ENCODE assay signal across 8 cellular contexts in the genomic region with DNA sequence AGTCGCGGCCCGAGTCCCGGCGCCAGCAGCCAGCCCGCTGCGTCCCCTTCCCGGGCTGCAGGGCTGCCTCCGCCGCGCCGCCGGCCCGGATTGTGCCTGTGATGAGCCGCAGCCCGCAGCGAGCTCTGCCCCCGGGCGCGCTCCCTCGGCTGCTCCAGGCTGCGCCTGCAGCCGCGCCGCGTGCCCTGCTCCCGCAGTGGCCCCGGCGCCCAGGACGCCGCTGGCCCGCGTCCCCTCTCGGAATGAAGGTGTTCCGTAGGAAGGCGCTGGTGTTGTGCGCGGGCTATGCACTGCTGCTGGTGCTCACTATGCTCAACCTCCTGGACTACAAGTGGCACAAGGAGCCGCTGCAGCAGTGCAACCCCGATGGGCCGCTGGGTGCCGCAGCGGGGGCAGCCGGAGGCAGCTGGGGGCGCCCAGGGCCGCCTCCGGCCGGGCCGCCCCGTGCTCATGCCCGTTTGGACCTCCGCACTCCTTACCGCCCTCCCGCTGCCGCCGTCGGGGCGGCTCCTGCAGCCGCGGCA. TPM values are rescaled to one million over a fixed set of nuclear protein-coding genes. Genes with fewer than 3 reads are reported as not detected.
DNase-seq lines count a peak whose midpoint lies in the region; ATAC-seq and TF ChIP-seq lines count a peak whose summit lies in the region.

No MANE protein-coding gene starts in this region.

- intact Hi-C loops in left lung (cut with DNase I): no loop called here

- no peak for TF ChIP-seq RAD21 in SK-N-SH (IDR thresholded peaks at IDR 0.05; ENCODE audit: low read length)

- H3K4me3 ChIP-seq in SK-N-SH (ENCODE audit: low read depth in 2 of 2, low read length in 1 of 2): peak overlapping the region; percentile 61 to 99; a peak in 3 of 4 replicates
- peak overlapping the region; percentile 80 to 83 for H3K4me3 ChIP-seq in left lung

- peaks cover 0 to 3% of the 10 kb centered on the region in 2 experiments; a peak in 1 of 4 replicates for H3K4me1 ChIP-seq in SK-N-SH (ENCODE audit: control insufficient read depth in 1 of 2, insufficient read depth in 2 of 2, low read depth in 1 of 2, low read length in 1 of 2)
- peaks cover 0 to 51% of the 10 kb centered on the region in 2 donors for H3K4me1 ChIP-seq in left lung

- TF ChIP-seq CTCF in SK-N-SH (IDR thresholded peaks at IDR 0.05): no peak
- TF ChIP-seq CTCF in brain (conservative IDR thresholded peaks at IDR 0.05): no peak
- no peak for TF ChIP-seq CTCF in left lung (IDR thresholded peaks at IDR 0.05)

- H3K9me3 Mint-ChIP-seq in brain: no peaks in the 10 kb centered on the region

- POLR2A ChIA-PET in SK-N-SH (lab: Yijun Ruan, JAX): no interaction called here

- H3K36me3 Mint-ChIP-seq in brain: no peaks in the 10 kb centered on the region

- DNase-seq in NCI-H524 (lab: John Stamatoyannopoulos, UW) (peak; percentile 47 to 68), NCI-H524 treated with DMSO at 0.1 percent for 48 hours (lab: John Stamatoyannopoulos, UW) (no peak), SK-N-SH (peak; percentile 50), left lung (peak; percentile 41 to 83), SKM-1 treated with dmso at 0.1 percent for 144 hours (lab: John Stamatoyannopoulos, UW; ENCODE audit: unreplicated experiment) (no peak)
- peak; percentile 20 for DNase-seq in stimulated activated CD8-positive, alpha-beta memory T cell treated with anti-CD3 and anti-CD28 coated beads, Interleukin-15, amount 100 ng/mL, for 48 hours (ENCODE audit: low read depth in 2 of 2)

- H3K27me3 ChIP-seq in SK-N-SH (ENCODE audit: insufficient read depth) (peaks cover 21% of the 10 kb centered on the region; the same call in 1 of the 2 replicates), left lung (peaks cover 0 to 55% of the 10 kb centered on the region in 2 donors)

- H3K9me3 ChIP-seq in SK-N-SH: no peaks in the 10 kb centered on the region
- H3K9me3 ChIP-seq in left lung: no peaks in the 10 kb centered on the region

- H4K20me1 ChIP-seq in SK-N-SH (ENCODE audit: insufficient read depth): no peaks in the 10 kb centered on the region

- peak overlapping the region; percentile 99 for H3K4me2 ChIP-seq in SK-N-SH

- H3K4me1 Mint-ChIP-seq in brain: peaks cover 37% of the 10 kb centered on the region

- CTCF ChIA-PET in SK-N-SH (lab: Yijun Ruan, JAX): interaction anchor here (0.8 to 1.2 kb wide), 2 partner anchors 12 to 18 kb away, joined by 3 read pairs; no protein-coding TSS in a partner anchor

- H3K4me3 Mint-ChIP-seq in brain: peak overlapping the region in 4 of 5 experiments; percentile 39 to 63 (median 61)

- H3K27ac Mint-ChIP-seq in brain: no peak overlapping the region

- WGBS in SK-N-SH (ENCODE audit: low lambda C conversion rate): 0% methylated on average over 17 of the region's 60 CpGs

- peaks cover 59% of the 10 kb centered on the region for H3K27me3 Mint-ChIP-seq in brain

- peaks cover 3% of the 10 kb centered on the region for H3F3A ChIP-seq in SK-N-SH (replicated peaks; ENCODE audit: insufficient read depth)

- ATAC-seq in HG02840 (IDR thresholded peaks at IDR 0.05; ENCODE audit: low FRiP score, unreplicated experiment): peak; percentile 27
- ATAC-seq in left lung: peak; percentile 9

- no peaks in the 10 kb centered on the region for H3K36me3 ChIP-seq in SK-N-SH (replicated peaks in 1 of 2; ENCODE audit: control insufficient read depth in 1 of 2, insufficient read depth in 2 of 2, low read length in 1 of 2)
- H3K36me3 ChIP-seq in left lung: peaks cover 0 to 6% of the 10 kb centered on the region in 2 donors

- H3K27ac ChIP-seq in SK-N-SH (ENCODE audit: low read depth in 2 of 2, low read length in 1 of 2): no peak overlapping the region
- H3K27ac ChIP-seq in left lung: peak overlapping the region in 1 of 2 donors; percentile 76

- no peaks in the 10 kb centered on the region for H3K79me2 ChIP-seq in SK-N-SH (ENCODE audit: insufficient read depth)

- no peak for TF ChIP-seq EP300 in SK-N-SH (IDR thresholded peaks at IDR 0.05; ENCODE audit: borderline replicate concordance in 1 of 2, low read depth in 1 of 2, low read length in 1 of 2)

- no peak overlapping the region for H3K9ac ChIP-seq in SK-N-SH

- peak overlapping the region; percentile 97 for H2AFZ ChIP-seq in SK-N-SH (ENCODE audit: low read depth)

- H3K9me2 ChIP-seq in SK-N-SH: no peaks in the 10 kb centered on the region

TF ChIP-seq in SK-N-SH, 30 proteins besides CTCF, POLR2A, EP300 and RAD21:
- TF ChIP-seq NRF1 (IDR thresholded peaks at IDR 0.05; ENCODE audit: low read depth, low read length): no peak
- no peak for TF ChIP-seq POLR2AphosphoS5 (IDR thresholded peaks at IDR 0.05; ENCODE audit: low read depth, low read length)
- TF ChIP-seq, protein P1, sequence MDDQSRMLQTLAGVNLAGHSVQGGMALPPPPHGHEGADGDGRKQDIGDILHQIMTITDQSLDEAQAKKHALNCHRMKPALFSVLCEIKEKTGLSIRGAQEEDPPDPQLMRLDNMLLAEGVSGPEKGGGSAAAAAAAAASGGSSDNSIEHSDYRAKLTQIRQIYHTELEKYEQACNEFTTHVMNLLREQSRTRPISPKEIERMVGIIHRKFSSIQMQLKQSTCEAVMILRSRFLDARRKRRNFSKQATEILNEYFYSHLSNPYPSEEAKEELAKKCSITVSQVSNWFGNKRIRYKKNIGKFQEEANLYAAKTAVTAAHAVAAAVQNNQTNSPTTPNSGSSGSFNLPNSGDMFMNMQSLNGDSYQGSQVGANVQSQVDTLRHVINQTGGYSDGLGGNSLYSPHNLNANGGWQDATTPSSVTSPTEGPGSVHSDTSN (IDR thresholded peaks at IDR 0.05): no peak
- no peak for TF ChIP-seq GABPA (IDR thresholded peaks at IDR 0.05; ENCODE audit: low read depth)
- TF ChIP-seq JUND (IDR thresholded peaks at IDR 0.05): no peak
- no peak for TF ChIP-seq FOXM1 (IDR thresholded peaks at IDR 0.05; ENCODE audit: low read depth)
- TF ChIP-seq, protein P2, sequence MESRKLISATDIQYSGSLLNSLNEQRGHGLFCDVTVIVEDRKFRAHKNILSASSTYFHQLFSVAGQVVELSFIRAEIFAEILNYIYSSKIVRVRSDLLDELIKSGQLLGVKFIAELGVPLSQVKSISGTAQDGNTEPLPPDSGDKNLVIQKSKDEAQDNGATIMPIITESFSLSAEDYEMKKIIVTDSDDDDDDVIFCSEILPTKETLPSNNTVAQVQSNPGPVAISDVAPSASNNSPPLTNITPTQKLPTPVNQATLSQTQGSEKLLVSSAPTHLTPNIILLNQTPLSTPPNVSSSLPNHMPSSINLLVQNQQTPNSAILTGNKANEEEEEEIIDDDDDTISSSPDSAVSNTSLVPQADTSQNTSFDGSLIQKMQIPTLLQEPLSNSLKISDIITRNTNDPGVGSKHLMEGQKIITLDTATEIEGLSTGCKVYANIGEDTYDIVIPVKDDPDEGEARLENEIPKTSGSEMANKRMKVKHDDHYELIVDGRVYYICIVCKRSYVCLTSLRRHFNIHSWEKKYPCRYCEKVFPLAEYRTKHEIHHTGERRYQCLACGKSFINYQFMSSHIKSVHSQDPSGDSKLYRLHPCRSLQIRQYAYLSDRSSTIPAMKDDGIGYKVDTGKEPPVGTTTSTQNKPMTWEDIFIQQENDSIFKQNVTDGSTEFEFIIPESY (IDR thresholded peaks at IDR 0.05; ENCODE audit: borderline replicate concordance, low read depth): no peak
- no peak for TF ChIP-seq RCOR1 (IDR thresholded peaks at IDR 0.05; ENCODE audit: low read length)
- no peak for TF ChIP-seq SMC3 (IDR thresholded peaks at IDR 0.05; ENCODE audit: low read depth, low read length)
- TF ChIP-seq, protein P3, sequence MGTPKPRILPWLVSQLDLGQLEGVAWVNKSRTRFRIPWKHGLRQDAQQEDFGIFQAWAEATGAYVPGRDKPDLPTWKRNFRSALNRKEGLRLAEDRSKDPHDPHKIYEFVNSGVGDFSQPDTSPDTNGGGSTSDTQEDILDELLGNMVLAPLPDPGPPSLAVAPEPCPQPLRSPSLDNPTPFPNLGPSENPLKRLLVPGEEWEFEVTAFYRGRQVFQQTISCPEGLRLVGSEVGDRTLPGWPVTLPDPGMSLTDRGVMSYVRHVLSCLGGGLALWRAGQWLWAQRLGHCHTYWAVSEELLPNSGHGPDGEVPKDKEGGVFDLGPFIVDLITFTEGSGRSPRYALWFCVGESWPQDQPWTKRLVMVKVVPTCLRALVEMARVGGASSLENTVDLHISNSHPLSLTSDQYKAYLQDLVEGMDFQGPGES (IDR thresholded peaks at IDR 0.05; ENCODE audit: low read depth, low read length): no peak

RNA-seq across cellular contexts. Expression of a gene that starts 1.2 kb away (rescaled TPM):
- polyA plus RNA-seq in SK-N-SH (2012; rRNA removed): 1.1 and 1.6 TPM in 2 replicates
- polyA plus RNA-seq in SK-N-SH (2012; cell fraction: cytosol; rRNA removed): 1.2 and 2.0 TPM in 2 replicates
- 1.3 and 1.5 TPM in 2 replicates for polyA plus RNA-seq in SK-N-SH (2012; cell fraction: nucleus; rRNA removed)
- polyA plus RNA-seq in brain (ENCODE audit: insufficient read depth, low read depth, low replicate concordance): 5.2 TPM
- 1 to 10 TPM; 6.1 to 7.7 TPM for total RNA-seq in left lung

Comparison
In these comparisons a context has a peak if more than half of its experiments do, and no peak if none do; other contexts are left out.
1. DNase-seq: peak in NCI-H524 (2 of 2), SK-N-SH (single experiment), left lung (2 of 2) and stimulated activated CD8-positive, alpha-beta memory T cell treated with anti-CD3 and anti-CD28 coated beads, Interleukin-15, amount 100 ng/mL, for 48 hours (2 of 2); none in NCI-H524 treated with DMSO at 0.1 percent for 48 hours (single experiment) and SKM-1 treated with dmso at 0.1 percent for 144 hours (single experiment).